ENCODE assay signal across 15 cellular contexts in the genomic region with DNA sequence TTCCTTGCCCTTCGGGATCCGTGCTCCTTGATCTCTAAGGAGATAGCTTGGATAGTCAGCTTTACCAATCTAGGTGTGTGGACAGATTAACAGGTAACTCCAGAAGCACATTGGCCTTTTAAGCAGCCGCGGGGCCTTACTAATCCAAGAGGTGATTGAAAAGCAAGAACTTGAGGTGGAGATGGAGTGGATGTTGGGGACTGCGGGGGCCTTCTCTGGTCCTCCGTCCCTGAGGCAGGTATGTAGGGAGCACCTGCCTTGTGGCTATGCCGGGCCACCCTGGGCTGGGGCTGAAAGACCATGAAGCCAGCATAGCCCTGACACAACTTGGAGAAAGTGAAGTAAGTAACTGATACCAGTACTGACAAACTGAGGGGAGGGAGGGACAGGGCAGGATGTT. TPM values are rescaled to one million over a fixed set of nuclear protein-coding genes. Genes with fewer than 3 reads are reported as not detected.
A peak's percentile ranks its signal among the peaks of the same experiment; 100 is the strongest.
DNase-seq lines count a peak whose midpoint lies in the region; ATAC-seq and TF ChIP-seq lines count a peak whose summit lies in the region.
"Had no signal": no experiment of that assay in that cellular context is flagged by ENCODE, and none has a peak within 500 bp of the region (broad histone marks: within the 10 kb centered on the region; RNA-seq: fewer than 3 reads in every experiment).

No MANE protein-coding gene starts in this region.

- no peak for TF ChIP-seq EP300 in transverse colon (IDR thresholded peaks at IDR 0.05; ENCODE audit: low read depth)

- no peaks in the 10 kb centered on the region for H3K27me3 ChIP-seq in Panc1 (ENCODE audit: control insufficient read depth, insufficient read depth, low read length)
- no peaks in the 10 kb centered on the region for H3K27me3 ChIP-seq in ectodermal cell (ENCODE audit: control insufficient read depth, insufficient read depth, low read length, poor library complexity, severe bottlenecking)
- no peaks in the 10 kb centered on the region for H3K27me3 ChIP-seq in transverse colon
- H3K27me3 ChIP-seq: BLaER1 treated with 17β-estradiol and CSF1 and Interleukin-3, amounts not matched to agents 10 nM and 100 nM had no signal

- TF ChIP-seq CTCF in Panc1 (IDR thresholded peaks at IDR 0.05), result no peak
- no peak for TF ChIP-seq CTCF in neural crest cell (conservative IDR thresholded peaks at IDR 0.05)
- TF ChIP-seq CTCF in transverse colon (IDR thresholded peaks at IDR 0.05), result no peak

- CTCF ChIA-PET in Panc1 (lab: Charles Lee), result no interaction called here

- H3K27ac ChIP-seq in Panc1 (ENCODE audit: low read length) (peak overlapping the region; percentile 73), ectodermal cell (ENCODE audit: insufficient read depth, low read depth, low read length, poor library complexity, severe bottlenecking) (peak overlapping the region; percentile 81), transverse colon (peak overlapping the region; percentile 82 to 93 (median 88))
- H3K27ac ChIP-seq: BLaER1 treated with 17β-estradiol and CSF1 and Interleukin-3, amounts not matched to agents 10 nM and 100 nM; HL-60 had no signal

- TF ChIP-seq POLR2A in transverse colon (IDR thresholded peaks at IDR 0.05), result no peak

- no peak overlapping the region for H3K4me3 ChIP-seq in Panc1 (ENCODE audit: low read depth in 2 of 2, low read length in 2 of 2)
- H3K4me3 ChIP-seq in ectodermal cell (ENCODE audit: insufficient read depth, low read depth, low read length), result no peak overlapping the region
- no peak overlapping the region for H3K4me3 ChIP-seq in transverse colon
- H3K4me3 ChIP-seq: BLaER1 treated with 17β-estradiol and CSF1 and Interleukin-3, amounts not matched to agents 10 nM and 100 nM; lung; spleen had no signal

- in situ Hi-C loops in Panc1 (cut with HindIII; ENCODE audit: low pct_unique_long_range_greater_than_20kb, low sequenced_read_pairs), result no loop called here
- in situ Hi-C loops in transverse colon (cut with MboI; ENCODE audit: low pct_ligation_motif_present in 1 of 4, low pct_unique_long_range_greater_than_20kb in 1 of 4, low sequenced_read_pairs in 3 of 4), result no loop called here

- whole genome bisulfite sequencing in ectodermal cell, 2 experiments, result 92 to 94% methylated on average over 7 of the region's 7 CpGs
- 88 to 100% methylated on average over 1 to 7 of the region's 7 CpGs for WGBS in transverse colon (ENCODE audit: low coverage in 1 of 2), 2 donors

- H3K27me3 Mint-ChIP-seq in neural crest cell (ENCODE audit: low read depth), result no peaks in the 10 kb centered on the region

- intact Hi-C loops in Panc1 (cut with micrococcal nuclease; ENCODE audit: unreplicated experiment) (no loop called here), transverse colon (cut with DNase I; ENCODE audit: low total_unique reads) (no loop called here), posterior vena cava (cut with DNase I) (no loop called here)

- H3K4me1 ChIP-seq in Panc1 (ENCODE audit: control insufficient read depth, insufficient read depth, low read length) (peaks cover 70% of the 10 kb centered on the region), ectodermal cell (ENCODE audit: control insufficient read depth, insufficient read depth, low read length) (peaks cover 57% of the 10 kb centered on the region), transverse colon (peaks cover 56 to 94% (median 76%) of the 10 kb centered on the region in 4 donors)

- POLR2A ChIA-PET in Panc1 (lab: Charles Lee), result no interaction called here

- H3K4me3 Mint-ChIP-seq in neural crest cell, result no peak overlapping the region
- H3K4me3 Mint-ChIP-seq: activated naive CD8-positive, alpha-beta T cell treated with anti-CD3 and anti-CD28 coated beads, Interleukin-2, amount 50 U/mL, for 24 hours had no signal

- no TSS peak for BruUV-seq in Panc1 (replicated peaks; lab: Mats Ljungman, UMichigan)

- no peaks in the 10 kb centered on the region for H3K9me3 Mint-ChIP-seq in neural crest cell
- H3K9me3 Mint-ChIP-seq: activated naive CD8-positive, alpha-beta T cell treated with anti-CD3 and anti-CD28 coated beads, Interleukin-2, amount 50 U/mL, for 24 hours had no signal

- H3K9me3 ChIP-seq in Panc1 (ENCODE audit: control insufficient read depth, insufficient read depth, low read depth, low read length) (no peaks in the 10 kb centered on the region), ectodermal cell (ENCODE audit: control insufficient read depth, low read length) (no peaks in the 10 kb centered on the region), transverse colon (no peaks in the 10 kb centered on the region)
- H3K9me3 ChIP-seq: BLaER1 treated with 17β-estradiol and CSF1 and Interleukin-3, amounts not matched to agents 10 nM and 100 nM; spleen had no signal

- H3K36me3 ChIP-seq in Panc1 (ENCODE audit: control insufficient read depth, insufficient read depth, low read length), result no peaks in the 10 kb centered on the region
- H3K36me3 ChIP-seq in ectodermal cell (ENCODE audit: control insufficient read depth, insufficient read depth, low read length), result no peaks in the 10 kb centered on the region
- no peaks in the 10 kb centered on the region for H3K36me3 ChIP-seq in transverse colon
- H3K36me3 ChIP-seq: BLaER1 treated with 17β-estradiol and CSF1 and Interleukin-3, amounts not matched to agents 10 nM and 100 nM; spleen had no signal

- H3K4me1 Mint-ChIP-seq in neural crest cell, result peaks cover 67% of the 10 kb centered on the region
- H3K4me1 Mint-ChIP-seq: activated naive CD8-positive, alpha-beta T cell treated with anti-CD3 and anti-CD28 coated beads, Interleukin-2, amount 50 U/mL, for 24 hours had no signal

- no peak for ATAC-seq in Panc1
- ATAC-seq in GM19023 (IDR thresholded peaks at IDR 0.05; ENCODE audit: unreplicated experiment), result no peak
- ATAC-seq: activated naive CD8-positive, alpha-beta T cell treated with anti-CD3 and anti-CD28 coated beads, Interleukin-2, amount 50 U/mL, for 24 hours had no signal

- DNase-seq in Panc1 (ENCODE audit: low read depth, low spot score) (no peak), neural crest cell (ENCODE audit: low read depth, low spot score) (no peak), transverse colon (no peak), posterior vena cava (ENCODE audit: low spot score) (no peak), iPS-NIHi7 (ENCODE audit: extremely low spot score) (no peak), NCI-H446 treated with DMSO at 0.1 percent for 48 hours (lab: John Stamatoyannopoulos, UW) (no peak)
- DNase-seq: activated naive CD8-positive, alpha-beta T cell treated with anti-CD3 and anti-CD28 coated beads, Interleukin-2, amount 50 U/mL, for 24 hours; DND-41; T-helper 2 cell had no signal

- H3K27ac Mint-ChIP-seq in neural crest cell (ENCODE audit: unreplicated experiment), result peak overlapping the region; percentile 67
- H3K27ac Mint-ChIP-seq: activated naive CD8-positive, alpha-beta T cell treated with anti-CD3 and anti-CD28 coated beads, Interleukin-2, amount 50 U/mL, for 24 hours had no signal

- no peaks in the 10 kb centered on the region for H3K36me3 Mint-ChIP-seq in neural crest cell (ENCODE audit: low read depth)

RNA-seq across cellular contexts. Expression of gene SOX13, which starts 10.6 kb away (rescaled TPM):
- total RNA-seq in Panc1 (2021; ENCODE audit: unreplicated experiment) (53.0 TPM), neural crest cell (60.9 and 64.4 TPM in 2 replicates), transverse colon (10 to 100 TPM; 12.1 to 34.1 (median 33.4) TPM), posterior vena cava (10 to 100 TPM; 43.6 to 47.0 TPM)
- 60.8 TPM for polyA plus RNA-seq in Panc1 (2012; ENCODE audit: insufficient read length)
- 67.1 TPM for polyA plus RNA-seq in ectodermal cell (2013, experiment 1 of 4)
- 66.2 TPM for polyA plus RNA-seq in ectodermal cell (2013, experiment 2 of 4)
- polyA plus RNA-seq in ectodermal cell (2013, experiment 3 of 4), result 62.6 TPM
- 68.2 TPM for polyA plus RNA-seq in ectodermal cell (2013, experiment 4 of 4)
